8 cellular contexts compared by ENCODE assay signal in the genomic region with DNA sequence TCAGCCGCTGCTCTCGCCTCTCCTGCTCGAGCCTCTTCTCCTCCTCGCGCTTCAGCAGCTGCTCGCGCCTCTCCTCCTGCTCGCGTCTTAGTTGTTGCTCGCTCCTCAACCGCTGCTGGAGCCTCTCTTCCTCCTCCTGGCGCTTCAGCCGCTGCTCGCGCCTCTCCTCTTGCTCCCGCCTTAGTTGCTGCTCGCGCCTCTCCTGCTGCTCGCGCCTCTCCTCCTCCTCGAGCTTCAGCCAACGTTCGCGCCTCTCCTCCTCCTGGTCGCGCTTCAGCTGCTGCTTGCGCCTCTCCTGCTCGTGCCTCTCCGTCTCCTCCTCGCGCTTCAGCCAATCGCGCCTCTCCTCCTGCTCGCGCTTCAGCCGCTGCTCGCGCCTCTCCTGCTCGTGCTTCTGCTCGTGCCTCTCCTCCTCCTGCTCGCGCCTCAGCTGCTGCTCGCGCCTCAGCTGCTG. TPM values are rescaled to one million over a fixed set of nuclear protein-coding genes. Genes with fewer than 3 reads are reported as not detected.
DNase-seq lines count a peak whose midpoint lies in the region; ATAC-seq and TF ChIP-seq lines count a peak whose summit lies in the region.

No MANE protein-coding gene starts in this region.

- no peaks in the 10 kb centered on the region for H3K36me3 ChIP-seq in heart right ventricle
- no peaks in the 10 kb centered on the region for H3K36me3 ChIP-seq in spleen

- H3K4me3 ChIP-seq in heart right ventricle (peak overlapping the region in 9 of 10 donors; percentile 34 to 65 (median 51)), spleen (peak overlapping the region; percentile 5 to 68 (median 46))

- TF ChIP-seq CTCF in heart right ventricle (IDR thresholded peaks at IDR 0.05) (no peak), spleen (IDR thresholded peaks at IDR 0.05 in 8 of 11, conservative IDR thresholded peaks at IDR 0.05 in 3 of 11) (no peak), type B pancreatic cell (conservative IDR thresholded peaks at IDR 0.05) (no peak)

- intact Hi-C loops in activated CD4-positive, alpha-beta memory T cell treated with anti-CD3 and anti-CD28 coated beads for 36 hours (cut with micrococcal nuclease): loop anchor here (2.0 to 10.0 kb wide), 3 partner anchors 31 to 73 kb away; no protein-coding TSS in a partner anchor
- intact Hi-C loops in heart right ventricle (cut with DNase I): no loop called here
- intact Hi-C loops in spleen (cut with DNase I; ENCODE audit: low total_unique reads): no loop called here

- DNase-seq in Caki2 (ENCODE audit: low read depth): peak; percentile 87
- DNase-seq in KG1 (lab: John Stamatoyannopoulos, UW): peak; percentile 39
- DNase-seq in activated CD4-positive, alpha-beta memory T cell treated with anti-CD3 and anti-CD28 coated beads for 36 hours: peak; percentile 55
- no peak for DNase-seq in heart right ventricle
- peak; percentile 58 for DNase-seq in spleen
- DNase-seq in type B pancreatic cell (ENCODE audit: extremely low spot score, unreplicated experiment): no peak
- DNase-seq in activated gamma-delta T cell (lab: John Stamatoyannopoulos, UW): no peak

- H3K27ac Mint-ChIP-seq in activated CD4-positive, alpha-beta memory T cell treated with anti-CD3 and anti-CD28 coated beads for 36 hours: no peak overlapping the region
- no peak overlapping the region for H3K27ac Mint-ChIP-seq in type B pancreatic cell

- POLR2A ChIA-PET in activated CD4-positive, alpha-beta memory T cell treated with anti-CD3 and anti-CD28 coated beads for 36 hours (lab: Charles Lee): no interaction called here

- H3K9me3 Mint-ChIP-seq in activated CD4-positive, alpha-beta memory T cell treated with anti-CD3 and anti-CD28 coated beads for 36 hours: no peaks in the 10 kb centered on the region
- no peaks in the 10 kb centered on the region for H3K9me3 Mint-ChIP-seq in type B pancreatic cell

- CTCF ChIA-PET in activated CD4-positive, alpha-beta memory T cell treated with anti-CD3 and anti-CD28 coated beads for 36 hours (lab: Charles Lee): interaction anchor here (0.7 to 6.6 kb wide), 17 partner anchors 15 to 347 kb away, joined by 3 to 41 read pairs (median 4); no protein-coding TSS in a partner anchor

- H3K4me1 Mint-ChIP-seq in activated CD4-positive, alpha-beta memory T cell treated with anti-CD3 and anti-CD28 coated beads for 36 hours (ENCODE audit: low read depth): no peaks in the 10 kb centered on the region
- H3K4me1 Mint-ChIP-seq in type B pancreatic cell (ENCODE audit: unreplicated experiment): no peaks in the 10 kb centered on the region

- H3K36me3 Mint-ChIP-seq in activated CD4-positive, alpha-beta memory T cell treated with anti-CD3 and anti-CD28 coated beads for 36 hours: peaks cover 4% of the 10 kb centered on the region
- H3K36me3 Mint-ChIP-seq in type B pancreatic cell: peaks cover 8% of the 10 kb centered on the region

- H3K27me3 Mint-ChIP-seq in activated CD4-positive, alpha-beta memory T cell treated with anti-CD3 and anti-CD28 coated beads for 36 hours: peaks cover 15% of the 10 kb centered on the region
- peaks cover 8% of the 10 kb centered on the region for H3K27me3 Mint-ChIP-seq in type B pancreatic cell

- peaks cover 0 to 25% (median 10%) of the 10 kb centered on the region in 11 donors for H3K9me3 ChIP-seq in heart right ventricle
- H3K9me3 ChIP-seq in spleen: peaks cover 0 to 22% (median 0%) of the 10 kb centered on the region in 8 donors

- H3K27me3 ChIP-seq in heart right ventricle (peaks cover 7 to 100% (median 99%) of the 10 kb centered on the region in 7 donors), spleen (replicated peaks in 1 of 7) (peaks cover 0 to 100% (median 90%) of the 10 kb centered on the region in 7 donors)

- TF ChIP-seq POLR2A in spleen (IDR thresholded peaks at IDR 0.05): no peak

- 0 to 2% methylated on average over 44 of the region's 44 CpGs for WGBS in heart right ventricle, 2 donors
- WGBS in spleen, 5 donors: 0 to 2% (median 1%) methylated on average over 35 to 44 of the region's 44 CpGs

- in situ Hi-C loops in Caki2 (cut with HindIII; ENCODE audit: low pct_unique_long_range_greater_than_20kb, low sequenced_read_pairs): no loop called here

- H3K4me3 Mint-ChIP-seq in activated CD4-positive, alpha-beta memory T cell treated with anti-CD3 and anti-CD28 coated beads for 36 hours: no peak overlapping the region
- no peak overlapping the region for H3K4me3 Mint-ChIP-seq in type B pancreatic cell

- H3K4me1 ChIP-seq in heart right ventricle: peaks cover 11 to 57% (median 42%) of the 10 kb centered on the region in 9 donors
- peaks cover 22 to 62% (median 51%) of the 10 kb centered on the region in 6 donors for H3K4me1 ChIP-seq in spleen

- ATAC-seq in heart right ventricle: no peak
- ATAC-seq in HG03565 (IDR thresholded peaks at IDR 0.05; ENCODE audit: unreplicated experiment): no peak

- H3K27ac ChIP-seq in heart right ventricle: no peak overlapping the region
- H3K27ac ChIP-seq in spleen: no peak overlapping the region

RNA-seq across cellular contexts. Expression of gene TCHH, which starts 3.7 kb away (rescaled TPM):
- total RNA-seq in Caki2 (2014; rRNA removed; shearing (Covaris generic); ENCODE audit: low replicate concordance): not detected in 2 replicates
- not detected for total RNA-seq in activated CD4-positive, alpha-beta memory T cell treated with anti-CD3 and anti-CD28 coated beads for 36 hours
- total RNA-seq in heart right ventricle: under 1 TPM in 2 of 10 donors, not detected in 8; 0.05 to 0.07 TPM
- polyA plus RNA-seq in heart right ventricle: under 1 TPM in 1 of 2 donors, not detected in 1; 0.01 TPM
- total RNA-seq in spleen: 1 to 10 TPM; 1.2 to 9.6 (median 4.5) TPM
- polyA plus RNA-seq in spleen: under 1 TPM; 0.24 to 0.99 (median 0.42) TPM
- total RNA-seq in type B pancreatic cell (ENCODE audit: low replicate concordance): 0.07 and 7.0 TPM in 2 replicates

RNA-seq across cellular contexts. Expression of gene TCHHL1, which starts 22.7 kb away (rescaled TPM):
- total RNA-seq in Caki2 (2014; rRNA removed; shearing (Covaris generic); ENCODE audit: low replicate concordance): not detected in 2 replicates
- not detected for total RNA-seq in activated CD4-positive, alpha-beta memory T cell treated with anti-CD3 and anti-CD28 coated beads for 36 hours
- not detected for total RNA-seq in heart right ventricle
- not detected for polyA plus RNA-seq in heart right ventricle
- not detected for total RNA-seq in spleen
- not detected for polyA plus RNA-seq in spleen
- total RNA-seq in type B pancreatic cell (ENCODE audit: low replicate concordance): 6.5 and 22.3 TPM in 2 replicates

RNA-seq across cellular contexts. Expression of gene RPTN, which starts 47.5 kb away (rescaled TPM):
- not detected in 2 replicates for total RNA-seq in Caki2 (2014; rRNA removed; shearing (Covaris generic); ENCODE audit: low replicate concordance)
- not detected for total RNA-seq in activated CD4-positive, alpha-beta memory T cell treated with anti-CD3 and anti-CD28 coated beads for 36 hours
- total RNA-seq in heart right ventricle (not detected), spleen (not detected), type B pancreatic cell (ENCODE audit: low replicate concordance) (0.34 and 1.3 TPM in 2 replicates)
- polyA plus RNA-seq in heart right ventricle (not detected), spleen (not detected)

Comparison
In these comparisons a context has a peak if more than half of its experiments do, and no peak if none do; other contexts are left out.
1. DNase-seq: peak in Caki2 (single experiment), KG1 (single experiment), activated CD4-positive, alpha-beta memory T cell treated with anti-CD3 and anti-CD28 coated beads for 36 hours (single experiment) and spleen (single experiment); none in heart right ventricle (0 of 2), type B pancreatic cell (single experiment) and activated gamma-delta T cell (single experiment).